Comparison of ENCODE assay signal across 24 cellular contexts in the genomic region with DNA sequence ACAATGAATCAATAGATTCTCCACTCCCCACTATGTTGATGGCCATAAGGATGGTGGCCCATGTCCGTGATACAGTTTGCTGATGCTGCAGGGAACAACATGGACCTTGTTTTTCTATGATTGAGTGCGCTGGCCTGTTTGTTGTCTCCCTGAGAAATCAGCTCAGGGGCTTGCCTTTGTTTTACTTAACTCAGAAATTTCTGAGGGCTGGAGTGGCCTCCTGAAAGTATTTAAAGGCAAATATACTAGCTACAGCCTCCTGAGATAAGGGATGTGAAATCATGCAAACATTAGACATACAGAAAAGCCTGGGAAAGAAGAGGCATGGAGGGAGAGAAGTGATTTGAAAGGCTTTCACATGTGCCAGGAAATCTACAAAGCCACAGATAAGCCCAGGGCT.
"Had no signal": no experiment of that assay in that cellular context is flagged by ENCODE, and none has a peak within 500 bp of the region (broad histone marks: within the 10 kb centered on the region; RNA-seq: fewer than 3 reads in every experiment).

No MANE protein-coding gene starts in this region.

- H3K27ac Mint-ChIP-seq: effector memory CD8-positive, alpha-beta T cell; natural killer cell treated with Interleukin-12 subunit alpha and Interleukin-12 subunit beta and Interleukin-15 and Interleukin-18, amount 100 ng/mL, for 72 hours; stimulated activated naive B cell treated with anti-CD40 and anti-IgM and Interleukin-4, amounts not matched to agents 10 μg/mL and 1 μg/mL and 100 μg/mL, for 72 hours had no signal

- H3K27ac ChIP-seq: epithelial cell of prostate, esophagus muscularis mucosa, foreskin keratinocyte, heart left ventricle, parathyroid adenoma, psoas muscle, skin epidermis, testis, tibial nerve, upper lobe of right lung, vagina had no signal

- DNase-seq: effector memory CD8-positive, alpha-beta T cell; foreskin keratinocyte; heart left ventricle; hypothalamus; kidney glomerular epithelial cell; midbrain; psoas muscle; retina; stimulated activated CD4-positive, alpha-beta T cell treated with anti-CD3 and anti-CD28 coated beads, Interleukin-2, amount 100 ng/mL, for 24 hours; stimulated activated CD4-positive, alpha-beta T cell treated with anti-CD3 and anti-CD28 coated beads, Interleukin-4, amount 100 ng/mL, for 4 hours; stimulated activated naive B cell treated with anti-CD40 and anti-IgM and Interleukin-4, amounts not matched to agents 10 μg/mL and 1 μg/mL and 100 μg/mL, for 72 hours; stimulated activated naive CD8-positive, alpha-beta T cell treated with anti-CD3 and anti-CD28 coated beads, Interleukin-15, amount 100 ng/mL, for 72 hours; testis; upper lobe of right lung had no signal

- H3K27me3 ChIP-seq: esophagus muscularis mucosa, foreskin keratinocyte, heart left ventricle, testis, tibial nerve, upper lobe of right lung, vagina had no signal

- H3K79me2 ChIP-seq: parathyroid adenoma had no signal

- H3K4me1 ChIP-seq: esophagus muscularis mucosa, foreskin keratinocyte, heart left ventricle, psoas muscle, testis, tibial nerve, upper lobe of right lung, vagina had no signal

- H3K9me3 ChIP-seq: esophagus muscularis mucosa, psoas muscle, testis, upper lobe of right lung, vagina had no signal

- FAIRE-seq: islet of Langerhans had no signal

- H3K9ac ChIP-seq: parathyroid adenoma had no signal

- H3K36me3 Mint-ChIP-seq: stimulated activated naive B cell treated with anti-CD40 and anti-IgM and Interleukin-4, amounts not matched to agents 10 μg/mL and 1 μg/mL and 100 μg/mL, for 72 hours had no signal

- H3K4me3 ChIP-seq: esophagus muscularis mucosa, heart left ventricle, psoas muscle, skin epidermis, testis, tibial nerve, upper lobe of right lung, vagina had no signal

- H3K36me3 ChIP-seq: esophagus muscularis mucosa, heart left ventricle, tibial nerve, upper lobe of right lung, vagina had no signal

- H3K4me3 Mint-ChIP-seq: effector memory CD8-positive, alpha-beta T cell; natural killer cell treated with Interleukin-12 subunit alpha and Interleukin-12 subunit beta and Interleukin-15 and Interleukin-18, amount 100 ng/mL, for 72 hours; stimulated activated naive B cell treated with anti-CD40 and anti-IgM and Interleukin-4, amounts not matched to agents 10 μg/mL and 1 μg/mL and 100 μg/mL, for 72 hours; stimulated activated naive CD8-positive, alpha-beta T cell treated with anti-CD3 and anti-CD28 coated beads, Interleukin-15, amount 100 ng/mL, for 72 hours had no signal

- ATAC-seq: effector memory CD8-positive, alpha-beta T cell; foreskin keratinocyte; heart left ventricle; left lobe of liver; natural killer cell treated with Interleukin-12 subunit alpha and Interleukin-12 subunit beta and Interleukin-15 and Interleukin-18, amount 100 ng/mL, for 72 hours; psoas muscle; sciatic nerve; stimulated activated naive B cell treated with anti-CD40 and anti-IgM and Interleukin-4, amounts not matched to agents 10 μg/mL and 1 μg/mL and 100 μg/mL, for 72 hours; stimulated activated naive CD8-positive, alpha-beta T cell treated with anti-CD3 and anti-CD28 coated beads, Interleukin-15, amount 100 ng/mL, for 72 hours; upper lobe of right lung had no signal

- H3K4me1 Mint-ChIP-seq: stimulated activated naive B cell treated with anti-CD40 and anti-IgM and Interleukin-4, amounts not matched to agents 10 μg/mL and 1 μg/mL and 100 μg/mL, for 72 hours; stimulated activated naive CD8-positive, alpha-beta T cell treated with anti-CD3 and anti-CD28 coated beads, Interleukin-15, amount 100 ng/mL, for 72 hours had no signal

- H3K27me3 Mint-ChIP-seq: effector memory CD8-positive, alpha-beta T cell; natural killer cell treated with Interleukin-12 subunit alpha and Interleukin-12 subunit beta and Interleukin-15 and Interleukin-18, amount 100 ng/mL, for 72 hours; stimulated activated naive B cell treated with anti-CD40 and anti-IgM and Interleukin-4, amounts not matched to agents 10 μg/mL and 1 μg/mL and 100 μg/mL, for 72 hours; stimulated activated naive CD8-positive, alpha-beta T cell treated with anti-CD3 and anti-CD28 coated beads, Interleukin-15, amount 100 ng/mL, for 72 hours had no signal

- H2AFZ ChIP-seq: parathyroid adenoma had no signal
